Comparison of ENCODE assay signal across 10 cellular contexts in the genomic region with DNA sequence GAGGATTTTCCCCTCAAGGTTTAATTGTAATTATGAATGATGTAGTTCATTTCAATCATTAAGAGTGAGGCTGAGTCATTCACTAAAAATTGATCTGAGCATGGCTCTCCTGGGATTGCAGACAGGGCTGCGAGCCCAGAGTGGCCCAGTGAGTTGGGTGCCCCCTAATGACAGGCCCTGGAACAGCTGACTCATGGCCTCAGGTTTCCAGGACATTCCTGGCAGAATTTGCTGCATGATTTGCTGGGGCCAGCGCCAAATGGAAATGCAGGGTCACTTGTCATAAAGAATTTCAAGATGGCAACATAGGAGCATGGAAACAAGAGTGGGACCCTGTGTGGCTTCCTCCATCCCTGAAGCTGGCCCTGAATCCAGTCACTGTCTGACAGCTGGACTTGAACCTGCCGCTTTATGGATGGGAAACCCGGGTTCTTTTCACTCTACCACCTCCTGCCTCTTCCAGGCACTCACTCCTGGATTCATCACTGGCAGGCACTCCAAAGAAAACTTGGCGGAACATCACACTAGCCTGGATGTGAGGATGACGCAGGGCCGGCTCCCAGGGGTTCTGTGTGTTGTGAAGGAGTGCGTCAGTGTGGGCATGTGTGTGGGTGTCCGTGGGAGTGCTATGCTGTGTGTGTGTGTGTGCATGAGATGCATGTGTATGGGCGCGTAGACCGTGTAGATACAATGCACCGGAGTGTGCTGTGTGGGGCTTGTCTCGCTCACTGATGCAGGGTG. TPM values are rescaled to one million over a fixed set of nuclear protein-coding genes. Genes with fewer than 3 reads are reported as not detected.
DNase-seq lines count a peak whose midpoint lies in the region; ATAC-seq and TF ChIP-seq lines count a peak whose summit lies in the region.
"Had no signal": no experiment of that assay in that cellular context is flagged by ENCODE, and none has a peak within 500 bp of the region (broad histone marks: within the 10 kb centered on the region; RNA-seq: fewer than 3 reads in every experiment).

No MANE protein-coding gene starts in this region.

- CTCF ChIA-PET in Calu3 (lab: Charles Lee): no interaction called here

- intact Hi-C loops in Calu3 (cut with micrococcal nuclease; ENCODE audit: unreplicated experiment): loop anchor here (10.0 kb wide), 1 partner anchor 108 kb away; no protein-coding TSS in a partner anchor

- ATAC-seq in HG02870 (IDR thresholded peaks at IDR 0.05; ENCODE audit: unreplicated experiment): no peak

- H3K4me1 ChIP-seq in Peyer's patch: no peaks in the 10 kb centered on the region

- H3K4me3 Mint-ChIP-seq in Calu3 (ENCODE audit: low read depth, unreplicated experiment): no peak overlapping the region
- H3K4me3 Mint-ChIP-seq: memory B cell had no signal

- H3K36me3 ChIP-seq in Peyer's patch: no peaks in the 10 kb centered on the region

- TF ChIP-seq POLR2A in Peyer's patch (IDR thresholded peaks at IDR 0.05): no peak

- TF ChIP-seq CTCF in Calu3 (IDR thresholded peaks at IDR 0.05; ENCODE audit: unreplicated experiment) (peak; percentile 62), Peyer's patch (IDR thresholded peaks at IDR 0.05) (peak in 4 of 6 experiments; percentile 31 to 72 (median 63)), retinal pigment epithelial cell (conservative IDR thresholded peaks at IDR 0.05; ENCODE audit: low read depth, low read length) (peak; percentile 85)

- peaks cover 6% of the 10 kb centered on the region for H3K4me1 Mint-ChIP-seq in Calu3 (ENCODE audit: low read depth, unreplicated experiment)
- H3K4me1 Mint-ChIP-seq: memory B cell had no signal

- H3K27me3 ChIP-seq in Peyer's patch: no peaks in the 10 kb centered on the region

- DNase-seq in Calu3 (peak; percentile 83), HK-2 (ENCODE audit: unreplicated experiment) (peak; percentile 74), Peyer's patch (peak in 2 of 3 donors; percentile 66 to 73), fibroblast of the conjunctiva (ENCODE audit: low read depth) (peak; percentile 34), retinal pigment epithelial cell (ENCODE audit: low read depth) (peak; percentile 35), NCI-H524 treated with DMSO at 0.1 percent for 48 hours (lab: John Stamatoyannopoulos, UW) (no peak)
- no peak for DNase-seq in stimulated activated CD4-positive, alpha-beta T cell treated with anti-CD3 and anti-CD28 coated beads, Interleukin-15, amount 100 ng/mL, for 24 hours

- no peak overlapping the region for H3K27ac Mint-ChIP-seq in Calu3 (ENCODE audit: unreplicated experiment)
- H3K27ac Mint-ChIP-seq: memory B cell had no signal

- no peak overlapping the region for H3K27ac ChIP-seq in Peyer's patch
- H3K27ac ChIP-seq: SK-N-MC had no signal

- no peaks in the 10 kb centered on the region for H3K27me3 Mint-ChIP-seq in Calu3 (ENCODE audit: unreplicated experiment)

- H3K9me3 Mint-ChIP-seq in Calu3 (ENCODE audit: low read depth, unreplicated experiment): no peaks in the 10 kb centered on the region
- H3K9me3 Mint-ChIP-seq: memory B cell had no signal

- no peaks in the 10 kb centered on the region for H3K9me3 ChIP-seq in Peyer's patch

- no peaks in the 10 kb centered on the region for H3K36me3 Mint-ChIP-seq in Calu3 (ENCODE audit: insufficient read depth, unreplicated experiment)
- H3K36me3 Mint-ChIP-seq: memory B cell had no signal

- BruUV-seq in Calu3 (replicated peaks; lab: Mats Ljungman, UMichigan): no TSS peak

- no peak overlapping the region for H3K4me3 ChIP-seq in Peyer's patch
- no peak overlapping the region for H3K4me3 ChIP-seq in retinal pigment epithelial cell (ENCODE audit: low read length)
- H3K4me3 ChIP-seq: SK-N-MC had no signal

RNA-seq across cellular contexts. Expression of a gene that starts 15.2 kb away (rescaled TPM):
- total RNA-seq in Calu3 (2022) (not detected in 2 replicates), Peyer's patch (under 1 TPM in 2 of 4 donors, not detected in 2; 0.66 to 0.83 TPM)

Comparison
In these comparisons a context has a peak if more than half of its experiments do, and no peak if none do; other contexts are left out.
1. DNase-seq: peak in Calu3 (single experiment), HK-2 (single experiment), Peyer's patch (2 of 3), fibroblast of the conjunctiva (single experiment) and retinal pigment epithelial cell (single experiment); none in stimulated activated CD4-positive, alpha-beta T cell treated with anti-CD3 and anti-CD28 coated beads, Interleukin-15, amount 100 ng/mL, for 24 hours (single experiment) and NCI-H524 treated with DMSO at 0.1 percent for 48 hours (single experiment).
2. Peak in every context shown above with its lines, with median percentiles within 50 percentile points of each other: CTCF ChIP-seq.